ENCODE assay signal across 9 cellular contexts in the genomic region with DNA sequence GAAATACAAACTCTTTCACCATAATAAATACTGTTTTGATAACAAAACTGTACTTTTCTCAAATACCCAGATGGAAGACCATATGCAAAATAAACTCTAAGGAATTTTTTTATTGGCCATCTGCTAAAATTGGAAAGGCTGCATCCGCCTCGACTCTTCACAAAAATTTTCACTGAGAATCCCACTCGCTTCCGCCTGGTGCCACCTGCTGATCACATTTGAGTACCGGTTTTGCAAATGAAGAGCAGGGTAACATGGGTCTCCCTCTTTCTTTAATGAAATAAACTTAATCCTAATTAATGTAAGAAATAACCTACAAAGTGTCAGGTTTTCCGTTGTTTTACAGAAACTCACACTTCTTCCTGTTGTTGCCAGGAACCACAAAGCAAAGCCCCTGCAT.
A peak's percentile ranks its signal among the peaks of the same experiment; 100 is the strongest.
DNase-seq lines count a peak whose midpoint lies in the region; ATAC-seq, FAIRE-seq and TF ChIP-seq lines count a peak whose summit lies in the region.
"Had no signal": no experiment of that assay in that cellular context is flagged by ENCODE, and none has a peak within 500 bp of the region (broad histone marks: within the 10 kb centered on the region; RNA-seq: fewer than 3 reads in every experiment).

No MANE protein-coding gene starts in this region.

- H3K36me3 Mint-ChIP-seq in HFFc6 (ENCODE audit: low read depth): no peaks in the 10 kb centered on the region

- FAIRE-seq in bronchial epithelial cell (lab: Jason Lieb, UNC): no peak

- H3K4me1 ChIP-seq in lung (ENCODE audit: control insufficient read depth in 2 of 2, insufficient read depth in 2 of 2, low read length in 2 of 2): peaks cover 0 to 10% of the 10 kb centered on the region in 2 donors

- no peak for ATAC-seq in lung (ENCODE audit: insufficient read depth, low FRiP score)
- ATAC-seq in HG03378 (IDR thresholded peaks at IDR 0.05; ENCODE audit: unreplicated experiment): no peak
- ATAC-seq in GM21723 (IDR thresholded peaks at IDR 0.05; ENCODE audit: unreplicated experiment): no peak

- WGBS in lung, 2 donors: 46 to 48% methylated on average over 6 of the region's 6 CpGs

- H3K27me3 Mint-ChIP-seq in HFFc6 (ENCODE audit: insufficient read depth): peaks cover 3% of the 10 kb centered on the region

- H3K27me3 ChIP-seq in bronchial epithelial cell (ENCODE audit: control insufficient read depth, insufficient read depth, low read length): no peaks in the 10 kb centered on the region
- no peaks in the 10 kb centered on the region for H3K27me3 ChIP-seq in lung (ENCODE audit: control insufficient read depth, insufficient read depth)

- H3K4me1 Mint-ChIP-seq in HFFc6 (ENCODE audit: low read depth): peaks cover 7% of the 10 kb centered on the region; the same call in 1 of the 2 replicates

- no peaks in the 10 kb centered on the region for H3K9me3 Mint-ChIP-seq in HFFc6

- no peak overlapping the region for H3K4me3 ChIP-seq in bronchial epithelial cell (ENCODE audit: low read depth, low read length)
- no peak overlapping the region for H3K4me3 ChIP-seq in lung

- no peak overlapping the region for H3K27ac ChIP-seq in lung (ENCODE audit: low read depth in 1 of 2, low read length in 1 of 2)

- H3K36me3 ChIP-seq in bronchial epithelial cell (ENCODE audit: control insufficient read depth, insufficient read depth, low read length) (no peaks in the 10 kb centered on the region), lung (ENCODE audit: control insufficient read depth in 2 of 2, insufficient read depth in 2 of 2, low read length in 2 of 2) (no peaks in the 10 kb centered on the region)

- no peaks in the 10 kb centered on the region for H3K9me3 ChIP-seq in lung (ENCODE audit: control insufficient read depth in 2 of 2, insufficient read depth in 1 of 2, low read length in 1 of 2)

- DNase-seq in AG08395 (ENCODE audit: low spot score) (peak; percentile 28), HFFc6 (no peak), bronchial epithelial cell (ENCODE audit: low read depth) (no peak), lung (ENCODE audit: low spot score) (no peak), SK-N-DZ (ENCODE audit: low spot score) (no peak)
- no peak for DNase-seq in activated CD4-positive, CD25-positive, alpha-beta regulatory T cell (lab: John Stamatoyannopoulos, UW)
- DNase-seq: activated CD4-positive, CD25-positive, alpha-beta regulatory T cell treated with anti-CD3 and anti-CD28 coated beads, Interleukin-2, amount 50 U/mL, for 72 hours had no signal

- H3K27ac Mint-ChIP-seq in HFFc6: no peak overlapping the region

- H3K4me3 Mint-ChIP-seq in HFFc6: no peak overlapping the region

- TF ChIP-seq CTCF in HFFc6 (IDR thresholded peaks at IDR 0.05): peak; percentile 68
- TF ChIP-seq CTCF in bronchial epithelial cell (IDR thresholded peaks at IDR 0.05; ENCODE audit: insufficient read depth, low read length, severe bottlenecking): peak; percentile 17
- TF ChIP-seq CTCF in lung (IDR thresholded peaks at IDR 0.05; ENCODE audit: control extremely low read depth, extremely low read depth): peak; percentile 3

Comparison
In these comparisons a context has a peak if more than half of its experiments do, and no peak if none do; other contexts are left out.
1. CTCF ChIP-seq: peak in every context shown above with its lines; median percentile 68 in HFFc6; 17 in bronchial epithelial cell; 3 in lung.